Comparison of ENCODE assay signal across 9 cellular contexts in the genomic region with DNA sequence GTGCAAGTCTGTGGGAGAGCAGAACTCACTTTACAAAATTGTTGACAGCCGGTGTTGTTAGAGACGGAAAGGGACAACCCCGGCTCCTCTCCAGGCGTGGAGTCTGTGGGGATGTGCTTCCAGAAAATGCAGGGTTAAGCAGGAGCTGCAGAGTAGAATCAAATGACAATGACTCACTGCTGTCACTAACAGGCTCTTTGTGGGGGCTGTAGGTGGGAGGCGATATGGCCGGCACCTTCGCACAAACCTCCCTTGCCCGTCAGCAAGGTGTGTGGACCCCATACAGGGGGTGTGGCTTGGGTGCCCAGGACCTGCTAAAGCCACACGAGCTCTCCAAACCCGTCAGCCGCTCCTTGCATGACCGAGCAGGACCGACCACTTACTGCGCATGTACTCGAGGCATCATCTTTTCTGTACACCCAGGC. TPM values are rescaled to one million over a fixed set of nuclear protein-coding genes. Genes with fewer than 3 reads are reported as not detected.
DNase-seq lines count a peak whose midpoint lies in the region; ATAC-seq and TF ChIP-seq lines count a peak whose summit lies in the region.
"Had no signal": no experiment of that assay in that cellular context is flagged by ENCODE, and none has a peak within 500 bp of the region (broad histone marks: within the 10 kb centered on the region; RNA-seq: fewer than 3 reads in every experiment).

No MANE protein-coding gene starts in this region.

- ATAC-seq in CD8-positive, alpha-beta T cell = no peak
- ATAC-seq in GM21528 (IDR thresholded peaks at IDR 0.05; ENCODE audit: low FRiP score, unreplicated experiment) (no peak), HG03469 (IDR thresholded peaks at IDR 0.05; ENCODE audit: unreplicated experiment) (no peak)

- WGBS in esophagus muscularis mucosa = 48% methylated on average over 11 of the region's 15 CpGs
- 32 to 47% methylated on average over 15 of the region's 15 CpGs for WGBS in thyroid gland, 2 donors

- H3K27ac ChIP-seq in esophagus muscularis mucosa (replicated peaks in 1 of 4) = peak overlapping the region; percentile 51 to 83 (median 80)
- peak overlapping the region; percentile 22 to 86 (median 84) for H3K27ac ChIP-seq in thyroid gland
- H3K27ac ChIP-seq in CD8-positive, alpha-beta T cell (ENCODE audit: low read depth, low read length) = no peak overlapping the region
- H3K27ac ChIP-seq: HL-60 had no signal

- H3K4me3 Mint-ChIP-seq in mesothelial cell of epicardium = peak overlapping the region; percentile 8
- no peak overlapping the region for H3K4me3 Mint-ChIP-seq in CD8-positive, alpha-beta T cell

- no peaks in the 10 kb centered on the region for H3K27me3 Mint-ChIP-seq in mesothelial cell of epicardium (ENCODE audit: low read depth)
- H3K27me3 Mint-ChIP-seq in CD8-positive, alpha-beta T cell (ENCODE audit: low read depth) = no peaks in the 10 kb centered on the region

- H3K27me3 ChIP-seq in esophagus muscularis mucosa (no peaks in the 10 kb centered on the region), thyroid gland (no peaks in the 10 kb centered on the region)
- H3K27me3 ChIP-seq in CD8-positive, alpha-beta T cell (ENCODE audit: insufficient read depth, low read length) = no peaks in the 10 kb centered on the region

- peaks cover 25% of the 10 kb centered on the region for H3K4me1 Mint-ChIP-seq in mesothelial cell of epicardium
- H3K4me1 Mint-ChIP-seq in CD8-positive, alpha-beta T cell (ENCODE audit: low read depth) = peaks cover 28% of the 10 kb centered on the region

- CTCF ChIA-PET in CD8-positive, alpha-beta T cell (lab: Charles Lee) = interaction anchor here (0.8 to 5.5 kb wide), 3 partner anchors 14 to 16 kb away, joined by 4 to 42 read pairs (median 9); no protein-coding TSS in a partner anchor

- H3K9me3 Mint-ChIP-seq in mesothelial cell of epicardium = no peaks in the 10 kb centered on the region
- H3K9me3 Mint-ChIP-seq in CD8-positive, alpha-beta T cell = no peaks in the 10 kb centered on the region

- peak overlapping the region; percentile 73 for H3K27ac Mint-ChIP-seq in mesothelial cell of epicardium
- H3K27ac Mint-ChIP-seq in CD8-positive, alpha-beta T cell = no peak overlapping the region

- H3K36me3 Mint-ChIP-seq in mesothelial cell of epicardium = peaks cover 12% of the 10 kb centered on the region
- peaks cover 50% of the 10 kb centered on the region for H3K36me3 Mint-ChIP-seq in CD8-positive, alpha-beta T cell

- intact Hi-C loops in esophagus muscularis mucosa (cut with DNase I) = no loop called here
- intact Hi-C loops in thyroid gland (cut with DNase I) = no loop called here
- intact Hi-C loops in CD8-positive, alpha-beta T cell (cut with DNase I, micrococcal nuclease) = no loop called here

- TF ChIP-seq POLR2A in esophagus muscularis mucosa (IDR thresholded peaks at IDR 0.05; ENCODE audit: low read depth) = no peak
- no peak for TF ChIP-seq POLR2A in thyroid gland (IDR thresholded peaks at IDR 0.05)

- no peak for TF ChIP-seq CTCF in esophagus muscularis mucosa (IDR thresholded peaks at IDR 0.05)
- TF ChIP-seq CTCF in mesothelial cell of epicardium (IDR thresholded peaks at IDR 0.05; ENCODE audit: unreplicated experiment) = no peak
- no peak for TF ChIP-seq CTCF in thyroid gland (IDR thresholded peaks at IDR 0.05)
- no peak for TF ChIP-seq CTCF in CD8-positive, alpha-beta T cell (IDR thresholded peaks at IDR 0.05)

- H3K36me3 ChIP-seq in esophagus muscularis mucosa = peaks cover 21 to 67% (median 57%) of the 10 kb centered on the region in 4 donors
- peaks cover 9 to 24% of the 10 kb centered on the region in 2 donors for H3K36me3 ChIP-seq in thyroid gland
- peaks cover 10% of the 10 kb centered on the region for H3K36me3 ChIP-seq in CD8-positive, alpha-beta T cell (ENCODE audit: insufficient read depth, low read length)

- peak; percentile 61 for DNase-seq in NCI-H2227 (lab: John Stamatoyannopoulos, UW; ENCODE audit: unreplicated experiment)
- no peak for DNase-seq in esophagus muscularis mucosa (ENCODE audit: extremely low spot score)
- DNase-seq in mesothelial cell of epicardium (ENCODE audit: low spot score in 2 of 2, unreplicated experiment in 2 of 2) = no peak
- peak; percentile 75 to 77 for DNase-seq in thyroid gland
- DNase-seq in CD8-positive, alpha-beta T cell = no peak
- DNase-seq in activated gamma-delta T cell treated with Interleukin-2 at 50 U/mL for 16 hours = no peak

- H3K4me3 ChIP-seq in esophagus muscularis mucosa = peak overlapping the region in 1 of 4 donors; percentile 2
- no peak overlapping the region for H3K4me3 ChIP-seq in thyroid gland (replicated peaks in 1 of 3)
- H3K4me3 ChIP-seq in CD8-positive, alpha-beta T cell (ENCODE audit: low read depth, low read length) = no peak overlapping the region

- no peaks in the 10 kb centered on the region for H3K9me3 ChIP-seq in esophagus muscularis mucosa
- H3K9me3 ChIP-seq in thyroid gland = no peaks in the 10 kb centered on the region
- H3K9me3 ChIP-seq in CD8-positive, alpha-beta T cell (ENCODE audit: low read length) = no peaks in the 10 kb centered on the region

- POLR2A ChIA-PET in CD8-positive, alpha-beta T cell (lab: Charles Lee) = no interaction called here

- H3K4me1 ChIP-seq in esophagus muscularis mucosa (peaks cover 71 to 81% (median 73%) of the 10 kb centered on the region in 4 donors), thyroid gland (peaks cover 35 to 41% of the 10 kb centered on the region in 2 donors)
- H3K4me1 ChIP-seq in CD8-positive, alpha-beta T cell (ENCODE audit: insufficient read depth, low read length) = peaks cover 10% of the 10 kb centered on the region

- TF ChIP-seq EP300 in esophagus muscularis mucosa (IDR thresholded peaks at IDR 0.05) = no peak

RNA-seq across cellular contexts. Expression of a gene that starts 5.8 kb away (rescaled TPM):
- total RNA-seq in esophagus muscularis mucosa (100 to 1,000 TPM in 1 of 4 donors, 10 to 100 TPM in 3; 31.6 to 118 (median 61.4) TPM), mesothelial cell of epicardium (44.6 to 46.0 TPM (median 45.4 TPM) in 3 replicates), thyroid gland (10 to 100 TPM; 42.5 to 79.3 (median 64.5) TPM)
- total RNA-seq in CD8-positive, alpha-beta T cell = 10 to 100 TPM in 1 of 2 experiments, 1 to 10 TPM in 1; 8.4 to 10.4 TPM

RNA-seq across cellular contexts. Expression of a gene that starts 29.0 kb away (rescaled TPM):
- total RNA-seq in esophagus muscularis mucosa (1 to 10 TPM in 3 of 4 donors, under 1 TPM in 1; 0.98 to 1.8 (median 1.5) TPM), mesothelial cell of epicardium (17.3 to 20.0 TPM (median 19.4 TPM) in 3 replicates), thyroid gland (under 1 TPM; 0.24 to 0.81 (median 0.58) TPM)
- under 1 TPM; 0.31 to 0.62 TPM for total RNA-seq in CD8-positive, alpha-beta T cell

RNA-seq across cellular contexts. Expression of a gene that starts 45.0 kb away (rescaled TPM):
- total RNA-seq in esophagus muscularis mucosa (10 to 100 TPM; 38.9 to 96.7 (median 58.6) TPM), mesothelial cell of epicardium (133 to 149 TPM (median 143 TPM) in 3 replicates), thyroid gland (100 to 1,000 TPM; 145 to 246 (median 172) TPM)
- total RNA-seq in CD8-positive, alpha-beta T cell = 1 to 10 TPM; 1.6 to 2.0 TPM

RNA-seq across cellular contexts. Expression of a gene that starts 49.5 kb away (rescaled TPM):
- 10 to 100 TPM; 20.2 to 46.3 (median 37.5) TPM for total RNA-seq in esophagus muscularis mucosa
- 56.4 to 58.6 TPM (median 56.6 TPM) in 3 replicates for total RNA-seq in mesothelial cell of epicardium
- 10 to 100 TPM; 28.6 to 37.2 (median 31.9) TPM for total RNA-seq in thyroid gland
- 10 to 100 TPM; 64.3 TPM for total RNA-seq in CD8-positive, alpha-beta T cell

Comparison
In these comparisons a context has a peak if more than half of its experiments do, and no peak if none do; other contexts are left out.
1. DNase-seq: peak in NCI-H2227 (single experiment) and thyroid gland (2 of 2); none in esophagus muscularis mucosa (single experiment), mesothelial cell of epicardium (0 of 2), CD8-positive, alpha-beta T cell (0 of 7) and activated gamma-delta T cell treated with Interleukin-2 at 50 U/mL for 16 hours (single experiment).
2. RNA of a gene that starts 45.0 kb away (total RNA-seq): 145 to 246 TPM in thyroid gland, 133 to 149 TPM in mesothelial cell of epicardium and 38.9 to 96.7 TPM in esophagus muscularis mucosa; 1.6 to 2.0 TPM in CD8-positive, alpha-beta T cell; every median in the first group is over 10 times any median in the second.